Comparison of ENCODE assay signal across 36 cellular contexts in genomic region chr6:147999001-147999540, GRCh38.
"Had no signal": no experiment of that assay in that cellular context is flagged by ENCODE, and none has a peak within 500 bp of the region (broad histone marks: within the 10 kb centered on the region; RNA-seq: fewer than 3 reads in every experiment).

No MANE protein-coding gene starts in this region.

- DNase-seq: activated CD4-positive, alpha-beta memory T cell treated with anti-CD3 and anti-CD28 coated beads, Interleukin-2, amount 10 ng/mL, durations not matched to agents 7 days and 5 days; activated CD4-positive, alpha-beta T cell treated with anti-CD3 and anti-CD28 coated beads for 1 hour; activated CD4-positive, alpha-beta T cell treated with anti-CD3 and anti-CD28 coated beads for 48 hours; activated CD4-positive, CD25-positive, alpha-beta regulatory T cell; activated CD8-positive, alpha-beta memory T cell treated with anti-CD3 and anti-CD28 coated beads for 24 hours; activated CD8-positive, alpha-beta memory T cell treated with anti-CD3 and anti-CD28 coated beads, Interleukin-2, amount 10 ng/mL, durations not matched to agents 7 days and 5 days; activated effector memory CD4-positive, alpha-beta T cell treated with anti-CD3 and anti-CD28 coated beads, Interleukin-2, amount 50 U/mL, for 16 hours; activated naive CD4-positive, alpha-beta T cell; activated naive CD4-positive, alpha-beta T cell treated with anti-CD3 and anti-CD28 coated beads, Interleukin-2, amount 50 U/mL, for 16 hours; activated naive CD8-positive, alpha-beta T cell treated with anti-CD3 and anti-CD28 coated beads for 36 hours; activated T-cell treated with anti-CD3 and anti-CD28 coated beads, Interleukin-2, amount 50 U/mL, for 1 hour; activated T-cell treated with anti-CD3 and anti-CD28 coated beads, Interleukin-2, amount 50 U/mL, for 72 hours; amygdala; NCI-H1048; NCI-H1105 treated with DMSO at 0.1 percent for 48 hours; NCI-H1436; NCI-H1694; NCI-H1930; NCI-H2081 treated with DMSO at 0.1 percent for 48 hours; NCI-H226; NCI-H446 treated with DMSO at 0.1 percent for 48 hours; NCI-H524; PC-3; Peyer's patch; SIG-M5; SW 1271; T-helper 1 cell; T-helper 2 cell; T1000; WERI-Rb-1 had no signal

- H3K27ac ChIP-seq: ascending aorta, cardiac muscle cell, Peyer's patch, RWPE1, WERI-Rb-1 had no signal

- ATAC-seq: activated CD8-positive, alpha-beta memory T cell treated with anti-CD3 and anti-CD28 coated beads, Interleukin-2, amount 10 ng/mL, durations not matched to agents 7 days and 5 days; activated T-cell treated with anti-CD3 and anti-CD28 coated beads, Interleukin-2, amount 50 U/mL, for 72 hours; activated T-helper 17 cell treated with anti-CD3 and anti-CD28 coated beads, Interleukin-2, amount 50 U/mL, for 72 hours; PC-3; Right ventricle myocardium inferior; SK-N-SH treated with all-trans-retinoic acid at 6 μM for 48 hours had no signal

- H3K27me3 ChIP-seq: ascending aorta, cardiac muscle cell, Peyer's patch had no signal

- H3K4me1 ChIP-seq: ascending aorta, Peyer's patch had no signal
